In genomic region chr3:128237348-128238099, GRCh38 we compare ENCODE assay signal across 1 cellular context.
TF ChIP-seq lines count a peak whose summit lies in the region.

No MANE protein-coding gene starts in this region.

TF ChIP-seq in H1, 55 proteins besides CTCF, POLR2A, EP300 and RAD21:
- TF ChIP-seq CHD7 (IDR thresholded peaks at IDR 0.05; ENCODE audit: insufficient replicate concordance, low read length) (no peak), TBP (IDR thresholded peaks at IDR 0.05; ENCODE audit: low read depth, low read length) (no peak), MAX (IDR thresholded peaks at IDR 0.05) (no peak), RNF2 (IDR thresholded peaks at IDR 0.05; ENCODE audit: borderline replicate concordance, low read depth, low read length, missing control alignments, poor library complexity, severe bottlenecking) (no peak), BRCA1 (IDR thresholded peaks at IDR 0.05; ENCODE audit: low read depth, low read length) (no peak), SP4 (IDR thresholded peaks at IDR 0.05; ENCODE audit: low read length) (no peak), CTBP2 (IDR thresholded peaks at IDR 0.05; ENCODE audit: borderline replicate concordance, insufficient read depth, insufficient read length, low read length) (no peak), JUND (IDR thresholded peaks at IDR 0.05; ENCODE audit: low read length) (no peak), NRF1 (IDR thresholded peaks at IDR 0.05; ENCODE audit: low read depth, low read length) (no peak)
